Comparison of ENCODE assay signal across 26 cellular contexts in the genomic region with DNA sequence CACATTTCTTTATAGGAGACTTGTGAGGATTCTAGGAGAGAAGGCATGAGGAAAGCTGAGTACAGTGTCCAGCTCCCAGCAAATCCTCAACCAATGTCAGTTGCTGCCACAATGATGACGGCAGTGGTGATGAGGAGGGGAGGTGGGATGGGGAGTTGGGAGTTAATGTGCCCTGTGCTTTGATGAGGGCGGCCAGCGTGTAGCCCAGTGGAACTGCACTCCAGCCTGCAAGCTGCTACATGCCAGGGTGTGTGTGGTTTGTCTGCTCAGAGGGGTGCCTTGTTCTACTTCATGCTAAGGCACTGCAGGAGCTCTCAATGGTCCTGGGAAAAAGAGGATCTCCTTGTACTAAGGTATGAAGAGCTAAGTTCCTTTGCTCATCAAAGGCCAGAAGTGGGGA.
"Had no signal": no experiment of that assay in that cellular context is flagged by ENCODE, and none has a peak within 500 bp of the region (broad histone marks: within the 10 kb centered on the region; RNA-seq: fewer than 3 reads in every experiment).

No MANE protein-coding gene starts in this region.

- H3K27ac ChIP-seq: colonic mucosa, esophagus muscularis mucosa, foreskin keratinocyte, gastroesophageal sphincter, heart right ventricle, left lung, ovary, psoas muscle, sigmoid colon, testis, tibial artery, upper lobe of left lung had no signal

- H3K4me1 ChIP-seq: colonic mucosa, esophagus muscularis mucosa, gastroesophageal sphincter, heart right ventricle, left lung, psoas muscle, sigmoid colon, testis, tibial artery, upper lobe of left lung had no signal

- H3K4me3 ChIP-seq: colonic mucosa, esophagus muscularis mucosa, gastroesophageal sphincter, heart right ventricle, left lung, ovary, psoas muscle, sigmoid colon, testis, tibial artery, upper lobe of left lung had no signal

- H3K27me3 ChIP-seq: colonic mucosa, foreskin keratinocyte, gastroesophageal sphincter, heart right ventricle, left lung, ovary, sigmoid colon, testis, tibial artery, upper lobe of left lung had no signal

- H3K27me3 Mint-ChIP-seq: dendritic cell treated with granulocyte-macrophage colony-stimulating factor and Interleukin-4, amounts not matched to agents 40 ng/mL and 50 ng/mL, for 4 days had no signal

- H3K9me3 ChIP-seq: colonic mucosa, ovary, psoas muscle, testis, tibial artery had no signal

- H3K4me1 Mint-ChIP-seq: nephron progenitor cell had no signal

- H3K36me3 ChIP-seq: colonic mucosa, esophagus muscularis mucosa, gastroesophageal sphincter, heart right ventricle, left lung, ovary, sigmoid colon, tibial artery, upper lobe of left lung had no signal

- H3K27ac Mint-ChIP-seq: dendritic cell treated with granulocyte-macrophage colony-stimulating factor and Interleukin-4, amounts not matched to agents 40 ng/mL and 50 ng/mL, for 4 days; endodermal cell; naive thymus-derived CD8-positive, alpha-beta T cell; nephron progenitor cell had no signal

- H3K4me3 Mint-ChIP-seq: dendritic cell treated with granulocyte-macrophage colony-stimulating factor and Interleukin-4, amounts not matched to agents 40 ng/mL and 50 ng/mL, for 4 days; endodermal cell; naive thymus-derived CD8-positive, alpha-beta T cell; nephron progenitor cell; stimulated activated memory B cell treated with anti-CD40 and anti-IgM and Interleukin-4, amounts not matched to agents 10 μg/mL and 1 μg/mL and 100 μg/mL, for 72 hours had no signal

- DNase-seq: colonic mucosa; effector CD8-positive, alpha-beta T cell; heart right ventricle; hippocampal formation; left cardiac atrium; left lung; naive thymus-derived CD8-positive, alpha-beta T cell; nephron progenitor cell; nucleus accumbens; ovary; posterior cingulate gyrus; psoas muscle; right cardiac atrium; sigmoid colon; stimulated activated CD4-positive, alpha-beta T cell treated with anti-CD3 and anti-CD28 coated beads, Interleukin-4, amount 100 ng/mL, for 4 hours; stimulated activated naive CD8-positive, alpha-beta T cell treated with anti-CD3 and anti-CD28 coated beads, Interleukin-15, Interleukin-2, amounts not matched to agents 100 U/mL and 50 U/mL, for 24 hours; substantia nigra; testis; upper lobe of left lung had no signal

- ATAC-seq: foreskin keratinocyte; gastroesophageal sphincter; heart right ventricle; left cardiac atrium; left lung; naive thymus-derived CD8-positive, alpha-beta T cell; psoas muscle; right cardiac atrium; stimulated activated memory B cell treated with anti-CD40 and anti-IgM and Interleukin-4, amounts not matched to agents 10 μg/mL and 1 μg/mL and 100 μg/mL, for 72 hours; stimulated activated naive CD8-positive, alpha-beta T cell treated with anti-CD3 and anti-CD28 coated beads, Interleukin-15, Interleukin-2, amounts not matched to agents 100 U/mL and 50 U/mL, for 24 hours had no signal
